In genomic region chr5:179623001-179623905, GRCh38 we compare ENCODE assay signal across 1 cellular context.
TF ChIP-seq lines count a peak whose summit lies in the region.

TSS of gene HNRNPH1 (minus strand) at chr5:179623671. CDS start at chr5:179623133, 538 bp downstream.

TF ChIP-seq in GM12878, 131 proteins besides CTCF, POLR2A, EP300 and RAD21 (continued from another document):
- peak; percentile 92 for TF ChIP-seq MXI1 (IDR thresholded peaks at IDR 0.05; ENCODE audit: low read depth, low read length)
- TF ChIP-seq, protein P1, sequence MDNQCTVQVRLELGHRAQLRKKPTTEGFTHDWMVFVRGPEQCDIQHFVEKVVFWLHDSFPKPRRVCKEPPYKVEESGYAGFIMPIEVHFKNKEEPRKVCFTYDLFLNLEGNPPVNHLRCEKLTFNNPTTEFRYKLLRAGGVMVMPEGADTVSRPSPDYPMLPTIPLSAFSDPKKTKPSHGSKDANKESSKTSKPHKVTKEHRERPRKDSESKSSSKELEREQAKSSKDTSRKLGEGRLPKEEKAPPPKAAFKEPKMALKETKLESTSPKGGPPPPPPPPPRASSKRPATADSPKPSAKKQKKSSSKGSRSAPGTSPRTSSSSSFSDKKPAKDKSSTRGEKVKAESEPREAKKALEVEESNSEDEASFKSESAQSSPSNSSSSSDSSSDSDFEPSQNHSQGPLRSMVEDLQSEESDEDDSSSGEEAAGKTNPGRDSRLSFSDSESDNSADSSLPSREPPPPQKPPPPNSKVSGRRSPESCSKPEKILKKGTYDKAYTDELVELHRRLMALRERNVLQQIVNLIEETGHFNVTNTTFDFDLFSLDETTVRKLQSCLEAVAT (IDR thresholded peaks at IDR 0.05) = peak; percentile 84
- peak; percentile 75; the same call in 1 of the 2 replicates for TF ChIP-seq TBL1XR1 (IDR thresholded peaks at IDR 0.05; ENCODE audit: low read depth, low read length)
- TF ChIP-seq TAF1 (IDR thresholded peaks at IDR 0.05; ENCODE audit: borderline replicate concordance, low read depth, low read length) = peak; percentile 87
- peak; percentile 54 for TF ChIP-seq CREM (IDR thresholded peaks at IDR 0.05; ENCODE audit: low read depth)
- TF ChIP-seq SIN3A (IDR thresholded peaks at IDR 0.05; ENCODE audit: low read depth, low read length) = peak; percentile 44; the same call in 1 of the 2 replicates
- TF ChIP-seq BACH1 (IDR thresholded peaks at IDR 0.05; ENCODE audit: borderline replicate concordance) = peak; percentile 81
- peak; percentile 38; the same call in 1 of the 2 replicates for TF ChIP-seq HDGF (IDR thresholded peaks at IDR 0.05)
- 0 out of 2 replicates have a peak, but pooled peaks have one; percentile 38 for TF ChIP-seq ESRRA (IDR thresholded peaks at IDR 0.05; ENCODE audit: low read length)
- TF ChIP-seq CREB1 (IDR thresholded peaks at IDR 0.05; ENCODE audit: low read depth) = peak; percentile 62
- no peak for TF ChIP-seq ZSCAN29 (IDR thresholded peaks at IDR 0.05)
- TF ChIP-seq GABPA (IDR thresholded peaks at IDR 0.05; ENCODE audit: low read depth) = no peak
- TF ChIP-seq ZNF24 (IDR thresholded peaks at IDR 0.05) = no peak
- TF ChIP-seq POU2F2 (IDR thresholded peaks at IDR 0.05; ENCODE audit: borderline replicate concordance, low read depth, low read length) = peak; percentile 98
- TF ChIP-seq TCF12 (IDR thresholded peaks at IDR 0.05; ENCODE audit: low read depth, low read length) = peak; percentile 85; the same call in 1 of the 2 replicates
- TF ChIP-seq, protein P2, sequence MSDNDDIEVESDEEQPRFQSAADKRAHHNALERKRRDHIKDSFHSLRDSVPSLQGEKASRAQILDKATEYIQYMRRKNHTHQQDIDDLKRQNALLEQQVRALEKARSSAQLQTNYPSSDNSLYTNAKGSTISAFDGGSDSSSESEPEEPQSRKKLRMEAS (IDR thresholded peaks at IDR 0.05; ENCODE audit: low read depth, low read length) = peak; percentile 84
- TF ChIP-seq PML (IDR thresholded peaks at IDR 0.05; ENCODE audit: low read length) = peak; percentile 99
- TF ChIP-seq IKZF2 (IDR thresholded peaks at IDR 0.05) = no peak
- peak; percentile 64 for TF ChIP-seq RUNX3 (IDR thresholded peaks at IDR 0.05; ENCODE audit: low read length)
- TF ChIP-seq SMARCA5 (IDR thresholded peaks at IDR 0.05) = peak; percentile 21; the same call in 1 of the 2 replicates
- no peak for TF ChIP-seq NFYA (IDR thresholded peaks at IDR 0.05; ENCODE audit: borderline replicate concordance, low read depth, low read length)
- peak; percentile 6 for TF ChIP-seq NBN (IDR thresholded peaks at IDR 0.05)
- TF ChIP-seq TARDBP (IDR thresholded peaks at IDR 0.05; ENCODE audit: borderline replicate concordance) = peak; percentile 82; the same call in 1 of the 2 replicates
